1 cellular context compared by ENCODE assay signal in the genomic region with DNA sequence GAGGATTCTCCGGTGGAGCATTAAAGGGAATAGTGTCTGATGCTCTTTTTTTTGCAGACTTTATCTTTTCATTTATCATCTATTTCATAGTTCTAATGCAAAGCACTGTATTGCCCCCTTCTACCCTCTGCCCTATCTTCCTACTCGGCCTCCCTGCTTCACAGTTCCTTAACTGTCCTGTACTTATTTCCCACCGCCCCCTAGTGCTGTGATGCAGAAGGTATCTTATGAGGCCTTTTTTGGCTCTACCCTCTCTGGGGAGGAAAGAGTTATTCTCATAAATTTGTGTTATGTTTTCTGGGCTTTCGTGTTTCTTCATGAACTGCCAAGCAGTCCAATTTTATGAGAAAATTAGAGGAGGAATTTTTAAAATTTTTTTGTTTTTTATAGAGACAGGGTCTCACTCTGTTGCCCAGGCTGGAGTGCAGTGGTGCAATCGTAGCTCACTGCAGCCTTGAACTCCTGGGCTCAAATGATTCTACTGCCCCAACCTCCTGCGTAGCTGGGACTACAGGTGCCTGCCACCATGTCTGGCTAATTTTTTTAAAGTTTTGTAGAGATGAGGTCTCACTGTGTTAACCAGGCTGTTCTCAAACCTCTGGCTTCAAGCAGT.
A peak's percentile ranks its signal among the peaks of the same experiment; 100 is the strongest.
TF ChIP-seq lines count a peak whose summit lies in the region.

No MANE protein-coding gene starts in this region.

TF ChIP-seq in GM12878, 131 proteins besides CTCF, POLR2A, EP300 and RAD21:
- TF ChIP-seq SMARCA5 (IDR thresholded peaks at IDR 0.05) (peak; percentile 54), SMC3 (IDR thresholded peaks at IDR 0.05; ENCODE audit: borderline replicate concordance, low read length) (peak; percentile 65; the same call in 1 of the 2 replicates), MXI1 (IDR thresholded peaks at IDR 0.05; ENCODE audit: low read depth, low read length) (peak; percentile 40; the same call in 1 of the 2 replicates), YY1 (IDR thresholded peaks at IDR 0.05; ENCODE audit: low read depth, low read length) (peak; percentile 37; the same call in 1 of the 2 replicates), NBN (IDR thresholded peaks at IDR 0.05) (no peak), SRF (IDR thresholded peaks at IDR 0.05; ENCODE audit: low read depth in 2 of 2, low read length in 2 of 2) (peak in 1 of 2 experiments; percentile 59; a peak in 1 of 4 replicates), SPI1 (IDR thresholded peaks at IDR 0.05; ENCODE audit: borderline replicate concordance, insufficient read depth, low read depth, low read length) (0 out of 2 replicates have a peak, but pooled peaks have one; percentile 2), PAX8 (IDR thresholded peaks at IDR 0.05) (no peak)
- TF ChIP-seq, protein P1, sequence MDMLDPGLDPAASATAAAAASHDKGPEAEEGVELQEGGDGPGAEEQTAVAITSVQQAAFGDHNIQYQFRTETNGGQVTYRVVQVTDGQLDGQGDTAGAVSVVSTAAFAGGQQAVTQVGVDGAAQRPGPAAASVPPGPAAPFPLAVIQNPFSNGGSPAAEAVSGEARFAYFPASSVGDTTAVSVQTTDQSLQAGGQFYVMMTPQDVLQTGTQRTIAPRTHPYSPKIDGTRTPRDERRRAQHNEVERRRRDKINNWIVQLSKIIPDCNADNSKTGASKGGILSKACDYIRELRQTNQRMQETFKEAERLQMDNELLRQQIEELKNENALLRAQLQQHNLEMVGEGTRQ (IDR thresholded peaks at IDR 0.05; ENCODE audit: borderline replicate concordance, low read depth, low read length): no peak
